In the genomic region with DNA sequence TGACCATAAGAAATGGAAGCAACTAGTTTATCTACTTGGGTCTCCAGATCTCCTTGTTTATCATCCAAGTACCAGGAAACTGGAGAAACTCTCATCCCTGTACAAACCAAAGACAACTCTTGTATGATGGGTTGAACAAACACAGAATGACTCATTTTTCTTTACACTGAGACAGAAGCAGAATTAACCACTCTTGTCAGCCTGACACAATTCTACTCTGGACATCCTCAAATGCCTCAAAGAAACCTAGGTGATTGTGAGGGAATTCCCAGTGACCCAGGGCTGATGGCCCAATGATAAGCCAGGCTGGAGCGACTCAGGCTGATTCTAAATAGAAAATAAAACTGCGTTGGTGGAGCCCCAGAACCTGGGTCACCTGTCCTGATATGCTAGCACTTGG, we compare ENCODE assay signal across 16 cellular contexts.
DNase-seq lines count a peak whose midpoint lies in the region; ATAC-seq and TF ChIP-seq lines count a peak whose summit lies in the region.
"Had no signal": no experiment of that assay in that cellular context is flagged by ENCODE, and none has a peak within 500 bp of the region (broad histone marks: within the 10 kb centered on the region; RNA-seq: fewer than 3 reads in every experiment).

No MANE protein-coding gene starts in this region.

- TF ChIP-seq CTCF in thyroid gland (IDR thresholded peaks at IDR 0.05) (no peak), adrenal gland (IDR thresholded peaks at IDR 0.05) (no peak), transverse colon (IDR thresholded peaks at IDR 0.05) (no peak)

- no peak overlapping the region for H3K27ac Mint-ChIP-seq in activated CD4-positive, alpha-beta T cell treated with anti-CD3 and anti-CD28 coated beads, Interleukin-2, amount 10 ng/mL, durations not matched to agents 24 days and 14 days
- H3K27ac Mint-ChIP-seq: CD8-positive, alpha-beta memory T cell had no signal

- H3K4me3 ChIP-seq in thyroid gland (replicated peaks in 1 of 3) (no peak overlapping the region), adrenal gland (no peak overlapping the region), transverse colon (no peak overlapping the region)
- H3K4me3 ChIP-seq: GM23248 had no signal

- ATAC-seq in left colon, result no peak

- TF ChIP-seq POLR2A in thyroid gland (IDR thresholded peaks at IDR 0.05) (no peak), adrenal gland (IDR thresholded peaks at IDR 0.05) (no peak), transverse colon (IDR thresholded peaks at IDR 0.05) (no peak)

- H3K27me3 Mint-ChIP-seq in activated CD4-positive, alpha-beta T cell treated with anti-CD3 and anti-CD28 coated beads, Interleukin-2, amount 10 ng/mL, durations not matched to agents 24 days and 14 days, result no peaks in the 10 kb centered on the region
- H3K27me3 Mint-ChIP-seq: CD8-positive, alpha-beta memory T cell had no signal

- H3K27ac ChIP-seq in thyroid gland (peak overlapping the region; percentile 27 to 85 (median 79)), adrenal gland (no peak overlapping the region), transverse colon (no peak overlapping the region)
- H3K27ac ChIP-seq: BLaER1, GM23248 had no signal

- H3K9me3 Mint-ChIP-seq in activated CD4-positive, alpha-beta T cell treated with anti-CD3 and anti-CD28 coated beads, Interleukin-2, amount 10 ng/mL, durations not matched to agents 24 days and 14 days, result peaks cover 5% of the 10 kb centered on the region

- H3K4me1 Mint-ChIP-seq in activated CD4-positive, alpha-beta T cell treated with anti-CD3 and anti-CD28 coated beads, Interleukin-2, amount 10 ng/mL, durations not matched to agents 24 days and 14 days, result no peaks in the 10 kb centered on the region
- H3K4me1 Mint-ChIP-seq: CD8-positive, alpha-beta memory T cell had no signal

- H3K27me3 ChIP-seq in thyroid gland, result no peaks in the 10 kb centered on the region
- no peaks in the 10 kb centered on the region for H3K27me3 ChIP-seq in adrenal gland
- H3K27me3 ChIP-seq in transverse colon, result no peaks in the 10 kb centered on the region
- H3K27me3 ChIP-seq: BLaER1 had no signal

- 85 to 96% methylated on average over 2 of the region's 2 CpGs for WGBS in thyroid gland, 2 donors
- 87 to 96% (median 90%) methylated on average over 2 of the region's 2 CpGs for WGBS in adrenal gland, 4 donors
- WGBS in transverse colon (ENCODE audit: low coverage in 1 of 2), 2 donors, result 94% methylated on average over 2 of the region's 2 CpGs; no CpG with 5 or more reads in 1 of the 2 donors

- in situ Hi-C loops in transverse colon (cut with MboI; ENCODE audit: low pct_ligation_motif_present in 1 of 4, low pct_unique_long_range_greater_than_20kb in 1 of 4, low sequenced_read_pairs in 3 of 4), result no loop called here

- intact Hi-C loops in activated CD4-positive, alpha-beta T cell treated with anti-CD3 and anti-CD28 coated beads, Interleukin-2, amount 10 ng/mL, durations not matched to agents 24 days and 14 days (cut with micrococcal nuclease), result no loop called here
- intact Hi-C loops in thyroid gland (cut with DNase I), result no loop called here
- intact Hi-C loops in adrenal gland (cut with DNase I), result no loop called here
- intact Hi-C loops in left colon (cut with DNase I, micrococcal nuclease), result loop anchor here in 1 of 2 donors (5.0 kb wide), 1 partner anchor 123 kb away; no protein-coding TSS in a partner anchor
- intact Hi-C loops in transverse colon (cut with DNase I; ENCODE audit: low total_unique reads), result no loop called here

- H3K9me3 ChIP-seq in thyroid gland (no peaks in the 10 kb centered on the region), adrenal gland (replicated peaks in 1 of 3) (no peaks in the 10 kb centered on the region), transverse colon (peaks cover 0 to 1% of the 10 kb centered on the region in 2 donors)

- no peak for TF ChIP-seq EP300 in transverse colon (IDR thresholded peaks at IDR 0.05; ENCODE audit: low read depth)

- H3K36me3 ChIP-seq in thyroid gland, result no peaks in the 10 kb centered on the region
- no peaks in the 10 kb centered on the region for H3K36me3 ChIP-seq in adrenal gland (replicated peaks in 1 of 2)
- H3K36me3 ChIP-seq in transverse colon, result no peaks in the 10 kb centered on the region

- H3K4me1 ChIP-seq in thyroid gland (peaks cover 31 to 39% of the 10 kb centered on the region in 2 donors), adrenal gland (replicated peaks in 1 of 2) (no peaks in the 10 kb centered on the region), transverse colon (no peaks in the 10 kb centered on the region)
- H3K4me1 ChIP-seq: BLaER1, Caco-2 had no signal

- H3K36me3 Mint-ChIP-seq in activated CD4-positive, alpha-beta T cell treated with anti-CD3 and anti-CD28 coated beads, Interleukin-2, amount 10 ng/mL, durations not matched to agents 24 days and 14 days (ENCODE audit: low read depth), result peaks cover 43% of the 10 kb centered on the region

- DNase-seq in activated CD4-positive, alpha-beta T cell treated with anti-CD3 and anti-CD28 coated beads, Interleukin-2, amount 10 ng/mL, durations not matched to agents 24 days and 14 days, result peak; percentile 15
- no peak for DNase-seq in activated CD4-positive, alpha-beta T cell treated with anti-CD3 and anti-CD28 coated beads for 4 hours
- DNase-seq in NCI-H2029 (lab: John Stamatoyannopoulos, UW), result peak; percentile 39
- DNase-seq in iris pigment epithelial cell (ENCODE audit: low read depth), result peak; percentile 20
- no peak for DNase-seq in thyroid gland
- DNase-seq in adrenal gland, result no peak
- no peak for DNase-seq in left colon
- DNase-seq in transverse colon, result no peak
- DNase-seq: 8988T; AML-193; Caco-2; CD8-positive, alpha-beta memory T cell; DMS79; GM23248; H7 had no signal

- H3K4me3 Mint-ChIP-seq in activated CD4-positive, alpha-beta T cell treated with anti-CD3 and anti-CD28 coated beads, Interleukin-2, amount 10 ng/mL, durations not matched to agents 24 days and 14 days, result no peak overlapping the region
- H3K4me3 Mint-ChIP-seq: CD8-positive, alpha-beta memory T cell had no signal

Comparison
In these comparisons a context has a peak if more than half of its experiments do, and no peak if none do; other contexts are left out.
1. DNase-seq: peak in activated CD4-positive, alpha-beta T cell treated with anti-CD3 and anti-CD28 coated beads, Interleukin-2, amount 10 ng/mL, durations not matched to agents 24 days and 14 days (single experiment), NCI-H2029 (single experiment) and iris pigment epithelial cell (single experiment); none in activated CD4-positive, alpha-beta T cell treated with anti-CD3 and anti-CD28 coated beads for 4 hours (0 of 2), thyroid gland (0 of 2), adrenal gland (0 of 7), left colon (0 of 2) and transverse colon (single experiment).
2. H3K27ac ChIP-seq: peak in thyroid gland (3 of 3); none in adrenal gland (0 of 5) and transverse colon (0 of 4).